In genomic region chr13:112722433-112723250, GRCh38 we compare ENCODE assay signal across 9 cellular contexts. TPM values are rescaled to one million over a fixed set of nuclear protein-coding genes. Genes with fewer than 3 reads are reported as not detected.
DNase-seq lines count a peak whose midpoint lies in the region; ATAC-seq, FAIRE-seq and TF ChIP-seq lines count a peak whose summit lies in the region.
"Had no signal": no experiment of that assay in that cellular context is flagged by ENCODE, and none has a peak within 500 bp of the region (broad histone marks: within the 10 kb centered on the region; RNA-seq: fewer than 3 reads in every experiment).

No MANE protein-coding gene starts in this region.

- DNase-seq in activated CD4-positive, alpha-beta T cell treated with anti-CD3 and anti-CD28 coated beads, Interleukin-2, amount 10 ng/mL, durations not matched to agents 24 days and 14 days = no peak
- no peak for DNase-seq in activated CD4-positive, alpha-beta T cell treated with anti-CD3 and anti-CD28 coated beads for 4 hours
- DNase-seq in astrocyte (ENCODE audit: low read depth) (peak; percentile 96), iris pigment epithelial cell (ENCODE audit: low read depth) (peak; percentile 88), upper lobe of left lung (peak in 1 of 2 donors; percentile 85), NOMO-1 treated with dmso at 0.1 percent for 144 hours (lab: John Stamatoyannopoulos, UW; ENCODE audit: unreplicated experiment) (no peak)
- DNase-seq in stimulated activated naive CD8-positive, alpha-beta T cell treated with anti-CD3 and anti-CD28 coated beads, Interleukin-15, amount 100 ng/mL, for 72 hours = no peak
- DNase-seq: natural killer cell had no signal

- intact Hi-C loops in activated CD4-positive, alpha-beta T cell treated with anti-CD3 and anti-CD28 coated beads, Interleukin-2, amount 10 ng/mL, durations not matched to agents 24 days and 14 days (cut with micrococcal nuclease) = no loop called here

- no peak overlapping the region for H2AFZ ChIP-seq in astrocyte (ENCODE audit: low read depth, low read length)

- no peak for TF ChIP-seq CTCF in astrocyte (IDR thresholded peaks at IDR 0.05; ENCODE audit: insufficient read depth, low read depth, low read length)
- TF ChIP-seq CTCF in upper lobe of left lung (IDR thresholded peaks at IDR 0.05) = no peak

- FAIRE-seq in astrocyte (lab: Jason Lieb, UNC) = no peak

- H3K27ac ChIP-seq in astrocyte (ENCODE audit: low read depth, low read length) (peak overlapping the region; percentile 85), upper lobe of left lung (peak overlapping the region; percentile 74 to 75 (median 74))

- H3K27me3 ChIP-seq in astrocyte (ENCODE audit: insufficient read depth, low read length) = peaks cover 3% of the 10 kb centered on the region
- H3K27me3 ChIP-seq in upper lobe of left lung = no peaks in the 10 kb centered on the region

- no peak overlapping the region for H3K4me3 ChIP-seq in astrocyte (ENCODE audit: insufficient read depth, low read depth, low read length)
- no peak overlapping the region for H3K4me3 ChIP-seq in upper lobe of left lung

- ATAC-seq in upper lobe of left lung (ENCODE audit: low FRiP score in 2 of 2) (peak; percentile 77 to 78), GM19463 (IDR thresholded peaks at IDR 0.05; ENCODE audit: unreplicated experiment) (no peak)
- ATAC-seq in stimulated activated naive CD8-positive, alpha-beta T cell treated with anti-CD3 and anti-CD28 coated beads, Interleukin-15, amount 100 ng/mL, for 72 hours = no peak
- ATAC-seq: natural killer cell had no signal

- H3K27me3 Mint-ChIP-seq in activated CD4-positive, alpha-beta T cell treated with anti-CD3 and anti-CD28 coated beads, Interleukin-2, amount 10 ng/mL, durations not matched to agents 24 days and 14 days = no peaks in the 10 kb centered on the region
- no peaks in the 10 kb centered on the region for H3K27me3 Mint-ChIP-seq in astrocyte (ENCODE audit: low read depth, unreplicated experiment)
- no peaks in the 10 kb centered on the region for H3K27me3 Mint-ChIP-seq in stimulated activated naive CD8-positive, alpha-beta T cell treated with anti-CD3 and anti-CD28 coated beads, Interleukin-15, amount 100 ng/mL, for 72 hours

- H3K79me2 ChIP-seq in astrocyte (ENCODE audit: insufficient read depth, low read length) = no peaks in the 10 kb centered on the region

- TF ChIP-seq EP300 in upper lobe of left lung (IDR thresholded peaks at IDR 0.05) = peak in 2 of 4 donors; percentile 33 to 78

- no peak overlapping the region for H3K4me3 Mint-ChIP-seq in activated CD4-positive, alpha-beta T cell treated with anti-CD3 and anti-CD28 coated beads, Interleukin-2, amount 10 ng/mL, durations not matched to agents 24 days and 14 days
- H3K4me3 Mint-ChIP-seq in astrocyte (ENCODE audit: unreplicated experiment) = peak overlapping the region; percentile 50
- H3K4me3 Mint-ChIP-seq in stimulated activated naive CD8-positive, alpha-beta T cell treated with anti-CD3 and anti-CD28 coated beads, Interleukin-15, amount 100 ng/mL, for 72 hours = no peak overlapping the region
- H3K4me3 Mint-ChIP-seq: natural killer cell had no signal

- H3K36me3 ChIP-seq in astrocyte (ENCODE audit: insufficient read depth, low read length) (no peaks in the 10 kb centered on the region), upper lobe of left lung (peaks cover 0 to 6% (median 2%) of the 10 kb centered on the region in 4 donors)

- peaks cover 35% of the 10 kb centered on the region for H3K4me1 Mint-ChIP-seq in activated CD4-positive, alpha-beta T cell treated with anti-CD3 and anti-CD28 coated beads, Interleukin-2, amount 10 ng/mL, durations not matched to agents 24 days and 14 days
- peaks cover 39% of the 10 kb centered on the region for H3K4me1 Mint-ChIP-seq in astrocyte (ENCODE audit: low read depth, unreplicated experiment)
- H3K4me1 Mint-ChIP-seq in stimulated activated naive CD8-positive, alpha-beta T cell treated with anti-CD3 and anti-CD28 coated beads, Interleukin-15, amount 100 ng/mL, for 72 hours = peaks cover 38% of the 10 kb centered on the region

- H3K9ac ChIP-seq in astrocyte (ENCODE audit: low read length) = peak overlapping the region; percentile 62

- H3K9me3 ChIP-seq in astrocyte (ENCODE audit: insufficient read depth, low read depth, low read length) = no peaks in the 10 kb centered on the region
- no peaks in the 10 kb centered on the region for H3K9me3 ChIP-seq in upper lobe of left lung

- peaks cover 27% of the 10 kb centered on the region for H3K4me1 ChIP-seq in astrocyte (ENCODE audit: insufficient read depth, low read length)
- H3K4me1 ChIP-seq in upper lobe of left lung = peaks cover 46 to 67% (median 56%) of the 10 kb centered on the region in 4 donors

- peaks cover 5% of the 10 kb centered on the region for H3K36me3 Mint-ChIP-seq in activated CD4-positive, alpha-beta T cell treated with anti-CD3 and anti-CD28 coated beads, Interleukin-2, amount 10 ng/mL, durations not matched to agents 24 days and 14 days (ENCODE audit: low read depth)
- no peaks in the 10 kb centered on the region for H3K36me3 Mint-ChIP-seq in astrocyte (ENCODE audit: low read depth, unreplicated experiment)
- H3K36me3 Mint-ChIP-seq: natural killer cell had no signal

- peak overlapping the region; percentile 64 for H3K4me2 ChIP-seq in astrocyte (ENCODE audit: low read length)

- WGBS in upper lobe of left lung, 2 donors = 44 to 47% methylated on average over 19 of the region's 19 CpGs

- TF ChIP-seq POLR2A in upper lobe of left lung (IDR thresholded peaks at IDR 0.05) = no peak

- peak overlapping the region; percentile 58 for H3K27ac Mint-ChIP-seq in activated CD4-positive, alpha-beta T cell treated with anti-CD3 and anti-CD28 coated beads, Interleukin-2, amount 10 ng/mL, durations not matched to agents 24 days and 14 days
- peak overlapping the region; percentile 29 for H3K27ac Mint-ChIP-seq in astrocyte (ENCODE audit: unreplicated experiment)
- H3K27ac Mint-ChIP-seq in stimulated activated naive CD8-positive, alpha-beta T cell treated with anti-CD3 and anti-CD28 coated beads, Interleukin-15, amount 100 ng/mL, for 72 hours = peak overlapping the region in 1 of 2 donors; percentile 60

- peaks cover 12% of the 10 kb centered on the region for H4K20me1 ChIP-seq in astrocyte (ENCODE audit: insufficient read depth, low read length)

- H3K9me3 Mint-ChIP-seq in activated CD4-positive, alpha-beta T cell treated with anti-CD3 and anti-CD28 coated beads, Interleukin-2, amount 10 ng/mL, durations not matched to agents 24 days and 14 days = no peaks in the 10 kb centered on the region
- no peaks in the 10 kb centered on the region for H3K9me3 Mint-ChIP-seq in astrocyte (ENCODE audit: unreplicated experiment)
- H3K9me3 Mint-ChIP-seq in stimulated activated naive CD8-positive, alpha-beta T cell treated with anti-CD3 and anti-CD28 coated beads, Interleukin-15, amount 100 ng/mL, for 72 hours = no peaks in the 10 kb centered on the region
- H3K9me3 Mint-ChIP-seq: natural killer cell had no signal

RNA-seq across cellular contexts. Expression of gene ATP11A, which starts 32.8 kb away (rescaled TPM):
- total RNA-seq in activated CD4-positive, alpha-beta T cell treated with anti-CD3 and anti-CD28 coated beads, Interleukin-2, amount 10 ng/mL, durations not matched to agents 24 days and 14 days = 79.4 and 80.6 TPM in 2 replicates
- total RNA-seq in astrocyte (35.7 and 38.9 TPM in 2 replicates), upper lobe of left lung (100 to 1,000 TPM; 159 to 285 (median 260) TPM)

Comparison
In these comparisons a context has a peak if more than half of its experiments do, and no peak if none do; other contexts are left out.
1. DNase-seq: peak in astrocyte (single experiment) and iris pigment epithelial cell (single experiment); none in activated CD4-positive, alpha-beta T cell treated with anti-CD3 and anti-CD28 coated beads, Interleukin-2, amount 10 ng/mL, durations not matched to agents 24 days and 14 days (single experiment), activated CD4-positive, alpha-beta T cell treated with anti-CD3 and anti-CD28 coated beads for 4 hours (0 of 2), NOMO-1 treated with dmso at 0.1 percent for 144 hours (single experiment) and stimulated activated naive CD8-positive, alpha-beta T cell treated with anti-CD3 and anti-CD28 coated beads, Interleukin-15, amount 100 ng/mL, for 72 hours (0 of 2).
2. ATAC-seq: peak in upper lobe of left lung (2 of 2); none in GM19463 (single experiment) and stimulated activated naive CD8-positive, alpha-beta T cell treated with anti-CD3 and anti-CD28 coated beads, Interleukin-15, amount 100 ng/mL, for 72 hours (single experiment).